In the genomic region with DNA sequence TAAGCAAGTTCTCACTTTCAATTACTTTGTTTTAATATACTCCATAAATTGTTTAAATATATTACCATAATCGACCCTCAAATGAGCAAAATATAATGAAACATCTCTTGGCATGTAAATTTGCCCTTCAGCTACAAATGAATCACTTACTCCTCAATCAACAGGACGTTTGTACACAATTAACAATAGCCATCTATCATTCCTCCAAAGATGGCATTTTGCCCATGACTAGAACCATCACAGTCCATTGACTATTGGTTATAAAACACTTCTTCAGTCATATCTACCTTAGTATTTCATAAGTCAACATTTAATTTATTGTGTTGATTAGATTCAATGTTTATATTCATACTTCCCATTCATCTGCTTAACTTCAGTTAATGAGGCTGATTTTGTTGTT, we compare ENCODE assay signal across 25 cellular contexts.
"Had no signal": no experiment of that assay in that cellular context is flagged by ENCODE, and none has a peak within 500 bp of the region (broad histone marks: within the 10 kb centered on the region; RNA-seq: fewer than 3 reads in every experiment).

No MANE protein-coding gene starts in this region.

- H3K4me1 Mint-ChIP-seq: activated CD8-positive, alpha-beta memory T cell treated with anti-CD3 and anti-CD28 coated beads, Interleukin-2, amount 10 ng/mL, durations not matched to agents 7 days and 5 days; WTC11 had no signal

- H3K4me3 ChIP-seq: SJSA1 had no signal

- H3K27me3 Mint-ChIP-seq: activated CD8-positive, alpha-beta memory T cell treated with anti-CD3 and anti-CD28 coated beads, Interleukin-2, amount 10 ng/mL, durations not matched to agents 7 days and 5 days; brain had no signal

- H3K36me3 Mint-ChIP-seq: activated CD8-positive, alpha-beta memory T cell treated with anti-CD3 and anti-CD28 coated beads, Interleukin-2, amount 10 ng/mL, durations not matched to agents 7 days and 5 days; activated naive CD4-positive, alpha-beta T cell treated with anti-CD3 and anti-CD28 coated beads, Interleukin-2, amount 50 U/mL, for 72 hours; WTC11 had no signal

- H3K9me3 ChIP-seq: SJSA1 had no signal

- H3K4me3 Mint-ChIP-seq: activated CD8-positive, alpha-beta memory T cell treated with anti-CD3 and anti-CD28 coated beads, Interleukin-2, amount 10 ng/mL, durations not matched to agents 7 days and 5 days; activated T-cell treated with anti-CD3 and anti-CD28 coated beads, Interleukin-2, amount 50 U/mL, for 4 hours; brain; T-helper 1 cell treated with Interleukin-12 subunit alpha and Interleukin-12 subunit beta and Interleukin-4 antibody, amounts not matched to agents 30 μg/mL and 1 μg/mL, for 36 hours; WTC11 had no signal

- H3K36me3 ChIP-seq: SJSA1 had no signal

- H3K4me1 ChIP-seq: SJSA1 had no signal

- H3K27ac Mint-ChIP-seq: activated CD8-positive, alpha-beta memory T cell treated with anti-CD3 and anti-CD28 coated beads, Interleukin-2, amount 10 ng/mL, durations not matched to agents 7 days and 5 days; activated naive CD4-positive, alpha-beta T cell treated with anti-CD3 and anti-CD28 coated beads, Interleukin-2, amount 50 U/mL, for 72 hours; brain; T-helper 1 cell treated with Interleukin-12 subunit alpha and Interleukin-12 subunit beta and Interleukin-4 antibody, amounts not matched to agents 30 μg/mL and 1 μg/mL, for 36 hours; WTC11 had no signal

- H3K27ac ChIP-seq: KMS-11, SJSA1 had no signal

- H3K27me3 ChIP-seq: SJSA1 had no signal

- DNase-seq: activated CD4-positive, alpha-beta T cell treated with anti-CD3 and anti-CD28 coated beads for 48 hours; activated CD4-positive, alpha-beta T cell treated with anti-CD3 and anti-CD28 coated beads, Interleukin-2, amount 50 U/mL, for 48 hours; activated CD4-positive, CD25-positive, alpha-beta regulatory T cell treated with anti-CD3 and anti-CD28 coated beads, Interleukin-2, amount 50 U/mL, for 72 hours; activated CD8-positive, alpha-beta memory T cell treated with anti-CD3 and anti-CD28 coated beads, Interleukin-2, amount 10 ng/mL, durations not matched to agents 7 days and 5 days; activated effector memory CD4-positive, alpha-beta T cell treated with anti-CD3 and anti-CD28 coated beads, Interleukin-2, amount 50 U/mL, for 16 hours; activated naive CD4-positive, alpha-beta T cell treated with Interleukin-2 at 50 U/mL for 16 hours; activated T-cell treated with anti-CD3 and anti-CD28 coated beads, Interleukin-2, amount 50 U/mL, for 4 hours; amygdala; cerebellar nuclear complex; MM.1S; NCI-H1105; NCI-H1436; NCI-H1694 treated with DMSO at 0.1 percent for 48 hours; NCI-H2029 treated with DMSO at 0.1 percent for 48 hours; NCI-H345; NCI-H524; NCI-H748 treated with DMSO at 0.1 percent for 48 hours; OCI-M1; SHP77 had no signal
